ENCODE assay signal across 6 cellular contexts in the genomic region with DNA sequence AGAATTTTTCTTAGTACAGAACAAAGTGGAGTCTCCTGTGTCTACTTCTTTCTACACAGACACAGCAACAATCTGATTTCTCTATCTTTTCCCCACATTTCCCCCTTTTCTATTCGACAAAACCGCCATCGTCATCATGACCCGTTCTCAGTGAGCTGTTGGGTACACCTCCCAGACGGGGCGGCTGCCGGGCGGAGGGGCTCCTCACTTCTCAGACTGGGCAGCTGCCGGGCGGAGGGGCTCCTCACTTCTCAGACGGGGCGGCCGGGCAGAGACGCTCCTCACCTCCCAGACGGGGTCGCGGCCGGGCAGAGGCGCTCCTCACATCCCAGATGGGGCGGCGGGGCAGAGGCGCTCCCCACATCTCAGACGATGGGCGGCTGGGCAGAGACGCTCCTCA. TPM values are rescaled to one million over a fixed set of nuclear protein-coding genes. Genes with fewer than 3 reads are reported as not detected.
DNase-seq lines count a peak whose midpoint lies in the region; ATAC-seq and TF ChIP-seq lines count a peak whose summit lies in the region.
"Not testable (repeated sequence)": the region's sequence is repeated elsewhere in the genome, so short reads cannot be mapped to it uniquely, and the experiment has no call there.

No MANE protein-coding gene starts in this region.

- H3K27ac Mint-ChIP-seq in T-helper 17 cell (peak overlapping the region; percentile 27), chondrocyte (ENCODE audit: unreplicated experiment) (peak overlapping the region; percentile 79), nephron (peak overlapping the region; percentile 60 to 92 (median 85))

- not testable (repeated sequence) for H3K9me3 Mint-ChIP-seq in chondrocyte (ENCODE audit: low read depth); nephron

- ATAC-seq in T-helper 17 cell = not testable (repeated sequence)

- not testable (repeated sequence) for H3K36me3 ChIP-seq in left ventricle myocardium inferior

- H3K36me3 Mint-ChIP-seq in T-helper 17 cell (ENCODE audit: low read depth); chondrocyte (ENCODE audit: low read depth): not testable (repeated sequence)
- H3K36me3 Mint-ChIP-seq in nephron (ENCODE audit: low read depth) = peaks cover 33% of the 10 kb centered on the region

- not testable (repeated sequence) for TF ChIP-seq CTCF in chondrocyte (IDR thresholded peaks at IDR 0.05); left ventricle myocardium inferior (IDR thresholded peaks at IDR 0.05; ENCODE audit: borderline replicate concordance); nephron (IDR thresholded peaks at IDR 0.05; ENCODE audit: unreplicated experiment in 3 of 3)

- H3K9me3 ChIP-seq in T-helper 17 cell (ENCODE audit: control insufficient read depth, low read length, poor library complexity, severe bottlenecking); left ventricle myocardium inferior (replicated peaks): not testable (repeated sequence)

- H3K4me3 Mint-ChIP-seq in T-helper 17 cell; chondrocyte (ENCODE audit: unreplicated experiment): not testable (repeated sequence)
- peak overlapping the region in 1 of 3 experiments; percentile 46 for H3K4me3 Mint-ChIP-seq in nephron

- H3K27me3 ChIP-seq in left ventricle myocardium inferior (ENCODE audit: low read depth) = not testable (repeated sequence)

- H3K4me1 Mint-ChIP-seq in T-helper 17 cell (peaks cover 11% of the 10 kb centered on the region), chondrocyte (ENCODE audit: low read depth) (peaks cover 26% of the 10 kb centered on the region)
- not testable (repeated sequence) for H3K4me1 Mint-ChIP-seq in nephron

- not testable (repeated sequence) for H3K27me3 Mint-ChIP-seq in T-helper 17 cell; chondrocyte (ENCODE audit: low read depth); nephron (ENCODE audit: low read depth)

- H3K27ac ChIP-seq in left ventricle myocardium inferior (replicated peaks) = peak overlapping the region; percentile 77

- peak; percentile 39 for DNase-seq in Caki2 (ENCODE audit: low read depth)
- DNase-seq in T-helper 17 cell; chondrocyte (ENCODE audit: low spot score); left ventricle myocardium inferior: not testable (repeated sequence)
- DNase-seq in renal cortical epithelial cell (ENCODE audit: low read depth) = peak; percentile 38

- peaks cover 59% of the 10 kb centered on the region for H3K4me1 ChIP-seq in left ventricle myocardium inferior

- intact Hi-C loops in left ventricle myocardium inferior (cut with micrococcal nuclease) = not testable (repeated sequence)

- not testable (repeated sequence) for H3K4me3 ChIP-seq in left ventricle myocardium inferior

- in situ Hi-C loops in Caki2 (cut with HindIII; ENCODE audit: low pct_unique_long_range_greater_than_20kb, low sequenced_read_pairs) = not testable (repeated sequence)

RNA-seq across cellular contexts. Expression of a gene that starts 56.0 kb away (rescaled TPM):
- total RNA-seq in Caki2 (2014; rRNA removed; shearing (Covaris generic); ENCODE audit: low replicate concordance) = 14.2 and 14.8 TPM in 2 replicates
- 10 to 100 TPM; 42.8 to 44.6 TPM for total RNA-seq in T-helper 17 cell
- total RNA-seq in chondrocyte = 59.3 to 88.4 TPM (median 59.7 TPM) in 3 replicates
- total RNA-seq in left ventricle myocardium inferior = 43.2 TPM
- total RNA-seq in renal cortical epithelial cell = 22.4 and 90.0 TPM in 2 replicates

Comparison
In these comparisons a context has a peak if more than half of its experiments do, and no peak if none do; other contexts are left out.
1. H3K27ac Mint-ChIP-seq: peak in every context shown above with its lines; median percentile 85 in nephron; 79 in chondrocyte; 27 in T-helper 17 cell.